8 cellular contexts compared by ENCODE assay signal in genomic region chr3:171459130-171459941, GRCh38. TPM values are rescaled to one million over a fixed set of nuclear protein-coding genes. Genes with fewer than 3 reads are reported as not detected.
A peak's percentile ranks its signal among the peaks of the same experiment; 100 is the strongest.
DNase-seq lines count a peak whose midpoint lies in the region; ATAC-seq and TF ChIP-seq lines count a peak whose summit lies in the region.

No MANE protein-coding gene starts in this region.

- RAD21 ChIA-PET in HCT116 (lab: Charles Lee; ENCODE audit: low non-redundant PET in 1 of 2, low total read pairs in 2 of 2, uncharacterized antibody in 2 of 2, unreplicated experiment in 2 of 2), result no interaction called here

- H3K27ac ChIP-seq in AG04450 (ENCODE audit: low read depth, low read length), result no peak overlapping the region
- H3K27ac ChIP-seq in HCT116 (ENCODE audit: low read depth, low read length), result peak overlapping the region; percentile 71; the same call in 1 of the 2 replicates
- H3K27ac ChIP-seq in RWPE2 (ENCODE audit: poor library complexity, severe bottlenecking), result peak overlapping the region; percentile 43

- H3K9me3 ChIP-seq in AG04450 (ENCODE audit: control insufficient read depth, insufficient read depth, low read length) (no peaks in the 10 kb centered on the region; the same call in 1 of the 2 replicates), HCT116 (ENCODE audit: control insufficient read depth in 1 of 2, insufficient read depth in 1 of 2, low read depth in 1 of 2, low read length in 2 of 2) (no peaks in the 10 kb centered on the region), RWPE2 (ENCODE audit: severe bottlenecking) (no peaks in the 10 kb centered on the region)

- H3K4me1 ChIP-seq in HCT116 (ENCODE audit: control insufficient read depth in 1 of 2, insufficient read depth in 2 of 2, low read length in 2 of 2) (peaks cover 12 to 30% of the 10 kb centered on the region in 2 experiments; a peak in 3 of 4 replicates), RWPE2 (ENCODE audit: insufficient read depth, poor library complexity, severe bottlenecking) (peaks cover 9% of the 10 kb centered on the region)

- H3K4me3 ChIP-seq in AG04450 (ENCODE audit: low read depth, low read length) (peak overlapping the region; percentile 89), HCT116 (replicated peaks in 1 of 2; ENCODE audit: low read depth in 1 of 2, low read length in 2 of 2) (peak overlapping the region; percentile 71 to 82), RWPE2 (ENCODE audit: severe bottlenecking) (peak overlapping the region; percentile 57)

- no peaks in the 10 kb centered on the region for H3K27me3 Mint-ChIP-seq in activated naive CD8-positive, alpha-beta T cell treated with anti-CD3 and anti-CD28 coated beads for 36 hours

- H3K36me3 Mint-ChIP-seq in activated naive CD8-positive, alpha-beta T cell treated with anti-CD3 and anti-CD28 coated beads for 36 hours, result no peaks in the 10 kb centered on the region

- no peak for TF ChIP-seq RAD21 in HCT116 (IDR thresholded peaks at IDR 0.05; ENCODE audit: low read depth)

- no peak for TF ChIP-seq CTCF in AG04450 (IDR thresholded peaks at IDR 0.05; ENCODE audit: low read depth, low read length)
- no peak for TF ChIP-seq CTCF in HCT116 (IDR thresholded peaks at IDR 0.05 in 2 of 3, conservative IDR thresholded peaks at IDR 0.05 in 1 of 3; ENCODE audit: borderline replicate concordance in 1 of 3, insufficient read depth in 1 of 3, low read depth in 2 of 3, low read length in 2 of 3)
- TF ChIP-seq CTCF in RWPE2 (IDR thresholded peaks at IDR 0.05; ENCODE audit: poor library complexity, severe bottlenecking), result no peak

- H3K4me3 Mint-ChIP-seq in activated naive CD8-positive, alpha-beta T cell treated with anti-CD3 and anti-CD28 coated beads for 36 hours, result peak overlapping the region; percentile 89

- peak overlapping the region; percentile 92 for H3K4me2 ChIP-seq in HCT116 (ENCODE audit: low read length)

- H3K9ac ChIP-seq in HCT116 (ENCODE audit: low read length), result peak overlapping the region; percentile 57

- intact Hi-C loops in HCT116 (cut with micrococcal nuclease), result no loop called here
- intact Hi-C loops in left cardiac atrium (cut with DNase I), result loop anchor here in 1 of 2 donors (5.0 to 10.0 kb wide), 2 partner anchors 135 to 272 kb away; no protein-coding TSS in a partner anchor
- intact Hi-C loops in posterior cingulate gyrus (cut with DNase I), result no loop called here

- no peaks in the 10 kb centered on the region for H3K27me3 ChIP-seq in AG04450 (ENCODE audit: control insufficient read depth, insufficient read depth, low read length)
- no peaks in the 10 kb centered on the region for H3K27me3 ChIP-seq in HCT116 (ENCODE audit: insufficient read depth, low read length)
- H3K27me3 ChIP-seq in RWPE2 (ENCODE audit: insufficient read depth, poor library complexity, severe bottlenecking), result no peaks in the 10 kb centered on the region

- ATAC-seq in HCT116 (peak; percentile 28), RWPE2 (ENCODE audit: low read depth) (peak; percentile 43), left cardiac atrium (peak; percentile 28 to 47), HG03460 (IDR thresholded peaks at IDR 0.05; ENCODE audit: unreplicated experiment) (no peak), GM18867 (IDR thresholded peaks at IDR 0.05; ENCODE audit: unreplicated experiment) (no peak)

- H2AFZ ChIP-seq in HCT116 (ENCODE audit: low read depth, low read length, poor library complexity, severe bottlenecking), result peak overlapping the region; percentile 66

- peaks cover 47% of the 10 kb centered on the region for H3K4me1 Mint-ChIP-seq in activated naive CD8-positive, alpha-beta T cell treated with anti-CD3 and anti-CD28 coated beads for 36 hours

- BruUV-seq in HCT116 (replicated peaks; lab: Mats Ljungman, UMichigan), result no TSS peak

- no peak for TF ChIP-seq POLR2A in HCT116 (IDR thresholded peaks at IDR 0.05; ENCODE audit: borderline replicate concordance, extremely low read depth, insufficient read depth, insufficient read length)

- CTCF ChIA-PET in AG04450 (lab: Charles Lee), result interaction anchor here (0.5 to 1.0 kb wide), 2 partner anchors 62 to 107 kb away, joined by 3 read pairs; no protein-coding TSS in a partner anchor
- CTCF ChIA-PET in HCT116 (lab: Charles Lee), result no interaction called here

- POLR2A ChIA-PET in AG04450 (lab: Yijun Ruan, JAX), result interaction anchor here (0.7 kb wide), 1 partner anchor 382 kb away, joined by 6 read pairs; no protein-coding TSS in a partner anchor
- POLR2A ChIA-PET in HCT116 (lab: Charles Lee), result interaction anchor here (0.6 to 1.8 kb wide), 2 partner anchors 8 to 12 kb away, joined by 3 to 7 read pairs; no protein-coding TSS in a partner anchor

- DNase-seq in AG04450 (ENCODE audit: low read depth, low spot score) (no peak), HCT116 (ENCODE audit: low read depth, low spot score) (no peak), RWPE2 (ENCODE audit: low spot score) (no peak), left cardiac atrium (peak; percentile 31), posterior cingulate gyrus (peak; percentile 20 to 85 (median 39))
- peak; percentile 42 for DNase-seq in activated naive CD8-positive, alpha-beta T cell treated with anti-CD3 and anti-CD28 coated beads for 36 hours

- H3K9me2 ChIP-seq in HCT116 (ENCODE audit: insufficient read depth), result no peaks in the 10 kb centered on the region

- no peaks in the 10 kb centered on the region for H3K79me2 ChIP-seq in HCT116 (ENCODE audit: insufficient read depth, low read length)

- H3K27ac Mint-ChIP-seq in activated naive CD8-positive, alpha-beta T cell treated with anti-CD3 and anti-CD28 coated beads for 36 hours, result peak overlapping the region; percentile 80

- H4K20me1 ChIP-seq in HCT116 (ENCODE audit: insufficient read depth), result no peaks in the 10 kb centered on the region

- H3K36me3 ChIP-seq in HCT116 (ENCODE audit: control insufficient read depth in 1 of 2, insufficient read depth in 2 of 2, low read length in 2 of 2), result no peaks in the 10 kb centered on the region
- H3K36me3 ChIP-seq in RWPE2 (ENCODE audit: low read depth), result no peaks in the 10 kb centered on the region

- H3K9me3 Mint-ChIP-seq in activated naive CD8-positive, alpha-beta T cell treated with anti-CD3 and anti-CD28 coated beads for 36 hours, result no peaks in the 10 kb centered on the region

TF ChIP-seq in HCT116, 20 proteins besides CTCF, POLR2A, EP300 and RAD21:
- TF ChIP-seq MAX (IDR thresholded peaks at IDR 0.05), result 0 out of 2 replicates have a peak, but pooled peaks have one; percentile 33
- TF ChIP-seq ELF1 (IDR thresholded peaks at IDR 0.05; ENCODE audit: borderline replicate concordance, low read depth), result no peak
- no peak for TF ChIP-seq SRF (IDR thresholded peaks at IDR 0.05; ENCODE audit: low read depth)
- TF ChIP-seq TCF7L2 (IDR thresholded peaks at IDR 0.05; ENCODE audit: borderline replicate concordance, extremely low read depth, insufficient read depth, insufficient read length), result peak; percentile 27
- no peak for TF ChIP-seq REST (IDR thresholded peaks at IDR 0.05; ENCODE audit: low read depth)
- TF ChIP-seq SIN3A (IDR thresholded peaks at IDR 0.05; ENCODE audit: low read depth), result peak; percentile 5; the same call in 1 of the 2 replicates
- TF ChIP-seq EZH2phosphoT487 (IDR thresholded peaks at IDR 0.05; ENCODE audit: borderline replicate concordance), result no peak

RNA-seq across cellular contexts. Expression of gene TNIK, which starts 0.9 kb away (rescaled TPM):
- 9.0 and 9.5 TPM in 2 replicates for polyA plus RNA-seq in AG04450 (2011; rRNA removed)
- 13.3 and 16.8 TPM in 2 replicates for polyA minus RNA-seq in AG04450 (2011; rRNA and poly(A)+ RNA removed)
- total RNA-seq in HCT116 (2021; ENCODE audit: unreplicated experiment) (24.1 TPM), left cardiac atrium (10 to 100 TPM; 13.6 to 16.0 TPM)
- polyA plus RNA-seq in HCT116 (2012), result 11.4 and 13.6 TPM in 2 replicates
- 10 to 100 TPM; 21.3 to 24.6 TPM for total RNA-seq in activated naive CD8-positive, alpha-beta T cell treated with anti-CD3 and anti-CD28 coated beads for 36 hours

Comparison
In these comparisons a context has a peak if more than half of its experiments do, and no peak if none do; other contexts are left out.
1. DNase-seq: peak in activated naive CD8-positive, alpha-beta T cell treated with anti-CD3 and anti-CD28 coated beads for 36 hours (single experiment), left cardiac atrium (single experiment) and posterior cingulate gyrus (10 of 10); none in AG04450 (single experiment), HCT116 (single experiment) and RWPE2 (single experiment).
2. ATAC-seq: peak in HCT116 (single experiment), RWPE2 (single experiment) and left cardiac atrium (2 of 2); none in HG03460 (single experiment) and GM18867 (single experiment).
3. Peak in every context shown above with its lines, with median percentiles within 50 percentile points of each other: H3K4me3 ChIP-seq.